ENCODE assay signal across 9 cellular contexts in genomic region chr17:7213895-7214299, GRCh38. TPM values are rescaled to one million over a fixed set of nuclear protein-coding genes. Genes with fewer than 3 reads are reported as not detected.
DNase-seq lines count a peak whose midpoint lies in the region; ATAC-seq and TF ChIP-seq lines count a peak whose summit lies in the region.
"Had no signal": no experiment of that assay in that cellular context is flagged by ENCODE, and none has a peak within 500 bp of the region (broad histone marks: within the 10 kb centered on the region; RNA-seq: fewer than 3 reads in every experiment).

No MANE protein-coding gene starts in this region.

- peak; percentile 90 for TF ChIP-seq CTCF in DND-41 (IDR thresholded peaks at IDR 0.05; ENCODE audit: borderline replicate concordance, extremely low read depth, low read length, poor library complexity, severe bottlenecking)
- peak in 8 of 12 donors; percentile 7 to 48 (median 40) for TF ChIP-seq CTCF in heart left ventricle (IDR thresholded peaks at IDR 0.05)
- TF ChIP-seq CTCF in osteoblast (IDR thresholded peaks at IDR 0.05; ENCODE audit: extremely low read depth, low read depth, low read length): peak; percentile 46

- H2AFZ ChIP-seq in DND-41 (ENCODE audit: low read depth, low read length) (peak overlapping the region; percentile 57), osteoblast (ENCODE audit: low read length) (no peak overlapping the region)

- TF ChIP-seq POLR2A in heart left ventricle (IDR thresholded peaks at IDR 0.05): no peak

- peak overlapping the region in 1 of 2 experiments; percentile 56; a peak in 3 of 4 replicates for H3K4me3 ChIP-seq in DND-41 (ENCODE audit: low read depth in 1 of 2, low read length in 2 of 2)
- H3K4me3 ChIP-seq in heart left ventricle: peak overlapping the region in 11 of 12 donors; percentile 40 to 77 (median 64)
- peak overlapping the region; percentile 77 for H3K4me3 ChIP-seq in osteoblast (ENCODE audit: insufficient read depth, low read length)

- H3K9me3 ChIP-seq in DND-41 (ENCODE audit: insufficient read depth, low read length, severe bottlenecking) (no peaks in the 10 kb centered on the region), heart left ventricle (no peaks in the 10 kb centered on the region), osteoblast (ENCODE audit: low read depth, low read length) (no peaks in the 10 kb centered on the region)

- H4K20me1 ChIP-seq in DND-41 (ENCODE audit: insufficient read depth, low read length) (no peaks in the 10 kb centered on the region), osteoblast (ENCODE audit: insufficient read depth, low read length) (peaks cover 56% of the 10 kb centered on the region)

- peak overlapping the region; percentile 76 for H3K4me3 Mint-ChIP-seq in activated naive CD8-positive, alpha-beta T cell treated with anti-CD3 and anti-CD28 coated beads for 36 hours

- ATAC-seq in DND-41 (ENCODE audit: insufficient read depth, low read depth) (peak; percentile 6), heart left ventricle (peak in 1 of 4 donors; percentile 0), HG03095 (IDR thresholded peaks at IDR 0.05; ENCODE audit: unreplicated experiment) (no peak), GM19452 (IDR thresholded peaks at IDR 0.05; ENCODE audit: unreplicated experiment) (no peak)

- H3K27ac Mint-ChIP-seq in activated naive CD8-positive, alpha-beta T cell treated with anti-CD3 and anti-CD28 coated beads for 36 hours: peak overlapping the region; percentile 95

- H3K4me1 ChIP-seq in DND-41 (ENCODE audit: insufficient read depth, low read length) (peaks cover 54% of the 10 kb centered on the region), heart left ventricle (peaks cover 0 to 61% (median 38%) of the 10 kb centered on the region in 12 donors), osteoblast (ENCODE audit: insufficient read depth, low read length) (peaks cover 38% of the 10 kb centered on the region)

- H3K9ac ChIP-seq in DND-41 (ENCODE audit: low read depth, low read length): peak overlapping the region; percentile 45

- peaks cover 52% of the 10 kb centered on the region for H3K4me1 Mint-ChIP-seq in activated naive CD8-positive, alpha-beta T cell treated with anti-CD3 and anti-CD28 coated beads for 36 hours

- DNase-seq in DND-41 (peak; percentile 86), HT-29 (ENCODE audit: low spot score) (peak; percentile 67), NCI-H774 (lab: John Stamatoyannopoulos, UW) (peak; percentile 64), heart left ventricle (peak in 3 of 5 donors; percentile 60 to 77 (median 75)), osteoblast (ENCODE audit: insufficient read length, low spot score, missing footprints) (peak; percentile 94)
- no peak for DNase-seq in activated naive CD8-positive, alpha-beta T cell treated with anti-CD3 and anti-CD28 coated beads for 36 hours

- no peaks in the 10 kb centered on the region for H3K9me3 Mint-ChIP-seq in activated naive CD8-positive, alpha-beta T cell treated with anti-CD3 and anti-CD28 coated beads for 36 hours

- peak overlapping the region; percentile 72 for H3K27ac ChIP-seq in DND-41 (ENCODE audit: low read length)
- H3K27ac ChIP-seq in heart left ventricle: peak overlapping the region in 8 of 12 donors; percentile 17 to 99 (median 70)
- peak overlapping the region; percentile 58 for H3K27ac ChIP-seq in osteoblast (ENCODE audit: low read depth, low read length)
- H3K27ac ChIP-seq: epithelial cell of prostate had no signal

- no peaks in the 10 kb centered on the region for H3K36me3 Mint-ChIP-seq in activated naive CD8-positive, alpha-beta T cell treated with anti-CD3 and anti-CD28 coated beads for 36 hours

- H3K36me3 ChIP-seq in DND-41 (ENCODE audit: insufficient read depth, low read length): no peaks in the 10 kb centered on the region
- no peaks in the 10 kb centered on the region for H3K36me3 ChIP-seq in heart left ventricle
- H3K36me3 ChIP-seq in osteoblast (ENCODE audit: insufficient read depth, low read length): no peaks in the 10 kb centered on the region

- 2 to 6% (median 3%) methylated on average over 15 of the region's 15 CpGs for WGBS in heart left ventricle, 4 donors

- no peaks in the 10 kb centered on the region for H3K27me3 ChIP-seq in DND-41 (ENCODE audit: insufficient read depth, low read length, poor library complexity)
- H3K27me3 ChIP-seq in heart left ventricle: no peaks in the 10 kb centered on the region
- H3K27me3 ChIP-seq in osteoblast (ENCODE audit: insufficient read depth, low read length): no peaks in the 10 kb centered on the region

- peaks cover 3% of the 10 kb centered on the region for H3K27me3 Mint-ChIP-seq in activated naive CD8-positive, alpha-beta T cell treated with anti-CD3 and anti-CD28 coated beads for 36 hours

- intact Hi-C loops in heart left ventricle (cut with DNase I): loop anchor here in 1 of 10 donors (5.0 kb wide), 1 partner anchor 33 kb away; no protein-coding TSS in a partner anchor

- H3K79me2 ChIP-seq in DND-41 (ENCODE audit: insufficient read depth, low read length) (peaks cover 21% of the 10 kb centered on the region), osteoblast (ENCODE audit: insufficient read depth, low read length) (peaks cover 69% of the 10 kb centered on the region)

- peak overlapping the region; percentile 71 for H3K4me2 ChIP-seq in DND-41 (ENCODE audit: insufficient read depth, low read length)
- H3K4me2 ChIP-seq in osteoblast (ENCODE audit: insufficient read depth, low read length): peak overlapping the region; percentile 83

RNA-seq across cellular contexts. Expression of gene DLG4, which starts 5.7 kb away (rescaled TPM):
- total RNA-seq in HT-29 (2014; rRNA removed; shearing (Covaris generic)): 0.26 and 1.6 TPM in 2 replicates
- total RNA-seq in activated naive CD8-positive, alpha-beta T cell treated with anti-CD3 and anti-CD28 coated beads for 36 hours: 1 to 10 TPM; 8.9 to 9.8 TPM
- total RNA-seq in heart left ventricle (10 to 100 TPM; 12.0 to 24.3 (median 16.6) TPM), osteoblast (10.1 and 11.8 TPM in 2 replicates)
- 10 to 100 TPM in 1 of 2 donors, 1 to 10 TPM in 1; 5.3 to 15.5 TPM for polyA plus RNA-seq in heart left ventricle

RNA-seq across cellular contexts. Expression of gene ACADVL, which starts 5.8 kb away (rescaled TPM):
- 469 and 546 TPM in 2 replicates for total RNA-seq in HT-29 (2014; rRNA removed; shearing (Covaris generic))
- total RNA-seq in activated naive CD8-positive, alpha-beta T cell treated with anti-CD3 and anti-CD28 coated beads for 36 hours: 100 to 1,000 TPM; 245 to 256 TPM
- total RNA-seq in heart left ventricle (1,000 to 10,000 TPM in 7 of 9 donors, 100 to 1,000 TPM in 2; 874 to 2,110 (median 1,385) TPM), osteoblast (162 and 163 TPM in 2 replicates)
- polyA plus RNA-seq in heart left ventricle: 1,000 to 10,000 TPM in 1 of 2 donors, 100 to 1,000 TPM in 1; 601 to 2,758 TPM

RNA-seq across cellular contexts. Expression of gene DVL2, which starts 20.4 kb away (rescaled TPM):
- 42.6 and 48.6 TPM in 2 replicates for total RNA-seq in HT-29 (2014; rRNA removed; shearing (Covaris generic))
- total RNA-seq in activated naive CD8-positive, alpha-beta T cell treated with anti-CD3 and anti-CD28 coated beads for 36 hours: 10 to 100 TPM; 64.4 to 66.5 TPM
- total RNA-seq in heart left ventricle: 10 to 100 TPM; 14.0 to 28.6 (median 17.8) TPM
- polyA plus RNA-seq in heart left ventricle: 10 to 100 TPM; 13.0 to 15.6 TPM
- total RNA-seq in osteoblast: 106 and 123 TPM in 2 replicates

RNA-seq across cellular contexts. Expression of gene PHF23, which starts 25.4 kb away (rescaled TPM):
- 29.3 and 31.7 TPM in 2 replicates for total RNA-seq in HT-29 (2014; rRNA removed; shearing (Covaris generic))
- total RNA-seq in activated naive CD8-positive, alpha-beta T cell treated with anti-CD3 and anti-CD28 coated beads for 36 hours: 10 to 100 TPM; 28.1 to 28.8 TPM
- total RNA-seq in heart left ventricle (10 to 100 TPM; 19.1 to 36.7 (median 23.0) TPM), osteoblast (53.2 and 55.4 TPM in 2 replicates)
- 10 to 100 TPM; 13.7 to 31.8 TPM for polyA plus RNA-seq in heart left ventricle

RNA-seq across cellular contexts. Expression of gene GABARAP, which starts 28.4 kb away (rescaled TPM):
- total RNA-seq in HT-29 (2014; rRNA removed; shearing (Covaris generic)): 72.3 and 84.0 TPM in 2 replicates
- 100 to 1,000 TPM; 112 to 113 TPM for total RNA-seq in activated naive CD8-positive, alpha-beta T cell treated with anti-CD3 and anti-CD28 coated beads for 36 hours
- total RNA-seq in heart left ventricle (100 to 1,000 TPM; 293 to 591 (median 491) TPM), osteoblast (396 and 422 TPM in 2 replicates)
- polyA plus RNA-seq in heart left ventricle: 100 to 1,000 TPM; 580 to 674 TPM

Comparison
In these comparisons a context has a peak if more than half of its experiments do, and no peak if none do; other contexts are left out.
1. CTCF ChIP-seq: peak in every context shown above with its lines; median percentile 90 in DND-41; 46 in osteoblast; 40 in heart left ventricle.